8 cellular contexts compared by ENCODE assay signal in the genomic region with DNA sequence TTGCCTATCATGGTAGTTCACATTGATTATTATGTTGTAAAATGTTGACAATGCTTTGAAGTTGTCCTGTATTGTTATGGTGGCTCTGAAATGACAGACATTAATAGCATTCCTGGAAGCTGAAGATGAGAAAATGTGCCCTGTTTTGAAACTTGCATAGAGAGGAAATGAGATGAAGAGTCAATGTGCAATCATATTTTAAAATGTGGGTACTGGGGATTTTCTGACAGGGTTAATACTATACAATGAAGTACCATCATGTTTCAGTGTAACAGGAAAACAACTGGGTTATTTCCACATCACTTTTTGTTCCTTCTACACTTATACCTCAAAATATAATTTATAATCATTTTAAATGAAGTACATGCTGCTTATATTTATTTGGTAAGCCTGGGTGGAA. TPM values are rescaled to one million over a fixed set of nuclear protein-coding genes. Genes with fewer than 3 reads are reported as not detected.
A peak's percentile ranks its signal among the peaks of the same experiment; 100 is the strongest.
DNase-seq lines count a peak whose midpoint lies in the region; ATAC-seq, FAIRE-seq and TF ChIP-seq lines count a peak whose summit lies in the region.

No MANE protein-coding gene starts in this region.

- H3K27me3 Mint-ChIP-seq in mesothelial cell of epicardium (ENCODE audit: low read depth), result no peaks in the 10 kb centered on the region

- in situ Hi-C loops in HepG2 (cut with HindIII; ENCODE audit: extremely low pct_ligation_motif_present, low pct_unique_long_range_greater_than_20kb), result no loop called here

- POLR2A ChIA-PET in HepG2 (lab: Yijun Ruan, JAX), result no interaction called here

- BruUV-seq in HepG2 (replicated peaks; lab: Mats Ljungman, UMichigan), result no TSS peak

- TF ChIP-seq POLR2A in HepG2 (IDR thresholded peaks at IDR 0.05; ENCODE audit: insufficient read depth in 1 of 2, low read depth in 2 of 2, low read length in 2 of 2), result no peak
- TF ChIP-seq POLR2A in breast epithelium (IDR thresholded peaks at IDR 0.05), result no peak
- TF ChIP-seq POLR2A in uterus (IDR thresholded peaks at IDR 0.05), result no peak

- no peaks in the 10 kb centered on the region for H3K79me2 ChIP-seq in HepG2 (ENCODE audit: insufficient read depth, low read length)

- H3K36me3 ChIP-seq in liver (ENCODE audit: control insufficient read depth in 4 of 4, insufficient read depth in 3 of 4, low read depth in 1 of 4, low read length in 3 of 4) (no peaks in the 10 kb centered on the region), HepG2 (replicated peaks in 1 of 2; ENCODE audit: control insufficient read depth in 1 of 2, insufficient read depth in 2 of 2, low read length in 2 of 2) (no peaks in the 10 kb centered on the region), breast epithelium (no peaks in the 10 kb centered on the region), uterus (no peaks in the 10 kb centered on the region)

- H3K27me3 ChIP-seq in liver (ENCODE audit: control insufficient read depth in 4 of 4, insufficient read depth in 4 of 4, low read length in 3 of 4), result peaks cover 0 to 11% (median under 1%) of the 10 kb centered on the region in 4 donors
- peaks cover 0 to 8% of the 10 kb centered on the region in 2 experiments; a peak in 1 of 5 replicates for H3K27me3 ChIP-seq in HepG2 (ENCODE audit: control insufficient read depth in 1 of 2, insufficient read depth in 2 of 2, low read length in 2 of 2)
- H3K27me3 ChIP-seq in breast epithelium, result no peaks in the 10 kb centered on the region
- no peaks in the 10 kb centered on the region for H3K27me3 ChIP-seq in uterus

- H3K27ac ChIP-seq in liver (ENCODE audit: low read depth in 1 of 2, low read length in 2 of 2) (peak overlapping the region; percentile 0 to 31), HepG2 (ENCODE audit: extremely low read length, insufficient read depth, low read length) (no peak overlapping the region), breast epithelium (peak overlapping the region; percentile 88 to 94), uterus (peak overlapping the region; percentile 89 to 92)

- ATAC-seq in HepG2 (no peak), GM19023 (IDR thresholded peaks at IDR 0.05; ENCODE audit: unreplicated experiment) (no peak), HG03469 (IDR thresholded peaks at IDR 0.05; ENCODE audit: unreplicated experiment) (no peak)

- no peaks in the 10 kb centered on the region for H4K20me1 ChIP-seq in HepG2 (ENCODE audit: insufficient read depth, low read length)

- intact Hi-C loops in HepG2 (cut with micrococcal nuclease; ENCODE audit: unreplicated experiment) (no loop called here), breast epithelium (cut with DNase I; ENCODE audit: low total_unique reads) (loop anchor here (5.0 kb wide), 1 partner anchor 474 kb away; no protein-coding TSS in a partner anchor), uterus (cut with DNase I; ENCODE audit: low total_unique reads) (no loop called here)

- H3K4me3 ChIP-seq in liver (ENCODE audit: low read depth in 1 of 3, low read length in 3 of 3), result peak overlapping the region in 2 of 3 donors; percentile 20 to 48
- H3K4me3 ChIP-seq in HepG2 (replicated peaks in 1 of 3; ENCODE audit: insufficient read depth in 1 of 3, low read depth in 2 of 3, low read length in 3 of 3), result no peak overlapping the region
- H3K4me3 ChIP-seq in breast epithelium, result peak overlapping the region; percentile 61 to 81 (median 65)
- H3K4me3 ChIP-seq in uterus, result peak overlapping the region; percentile 44 to 56

- TF ChIP-seq RAD21 in liver (IDR thresholded peaks at IDR 0.05) (no peak), HepG2 (CRISPR knock-in tag; IDR thresholded peaks at IDR 0.05) (no peak)

- no peak for TF ChIP-seq EP300 in HepG2 (IDR thresholded peaks at IDR 0.05; ENCODE audit: low read depth in 2 of 2, low read length in 2 of 2)
- TF ChIP-seq EP300 in HepG2 (CRISPR knock-in tag; IDR thresholded peaks at IDR 0.05; ENCODE audit: borderline replicate concordance), result no peak

- no peak overlapping the region for H3K4me2 ChIP-seq in HepG2 (ENCODE audit: low read depth, low read length)

- H3K4me1 Mint-ChIP-seq in mesothelial cell of epicardium, result peaks cover 74% of the 10 kb centered on the region

- H3K9ac ChIP-seq in liver (ENCODE audit: low read depth in 1 of 2, low read length in 2 of 2), result peak overlapping the region; percentile 8 to 42
- no peak overlapping the region for H3K9ac ChIP-seq in HepG2 (ENCODE audit: insufficient read depth, low read depth, low read length)

- H3K36me3 Mint-ChIP-seq in mesothelial cell of epicardium, result no peaks in the 10 kb centered on the region

- H2AFZ ChIP-seq in HepG2 (ENCODE audit: low read length), result no peak overlapping the region

- no peaks in the 10 kb centered on the region for H3K9me3 ChIP-seq in liver (ENCODE audit: control insufficient read depth in 4 of 4, low read length in 3 of 4)
- H3K9me3 ChIP-seq in HepG2 (ENCODE audit: low read length), result no peaks in the 10 kb centered on the region
- H3K9me3 ChIP-seq in breast epithelium, result no peaks in the 10 kb centered on the region
- H3K9me3 ChIP-seq in uterus, result no peaks in the 10 kb centered on the region

- CTCF ChIA-PET in HepG2 (lab: Yijun Ruan, JAX; ENCODE audit: low intra/inter-chr PET ratio, low total read pairs), result no interaction called here

- FAIRE-seq in HepG2 (lab: Jason Lieb, UNC), result no peak

- H3K27ac Mint-ChIP-seq in mesothelial cell of epicardium, result peak overlapping the region; percentile 95

- TF ChIP-seq CTCF in liver (IDR thresholded peaks at IDR 0.05; ENCODE audit: low read depth, low read length, missing input control) (no peak), HepG2 (CRISPR knock-in tag; IDR thresholded peaks at IDR 0.05) (no peak), breast epithelium (IDR thresholded peaks at IDR 0.05) (no peak), mesothelial cell of epicardium (IDR thresholded peaks at IDR 0.05; ENCODE audit: unreplicated experiment) (no peak), uterus (IDR thresholded peaks at IDR 0.05) (no peak)

- H3K4me3 Mint-ChIP-seq in mesothelial cell of epicardium, result peak overlapping the region; percentile 90

- DNase-seq in HepG2 (ENCODE audit: low spot score) (no peak), breast epithelium (ENCODE audit: low spot score in 2 of 2) (no peak), mesothelial cell of epicardium (ENCODE audit: low spot score in 2 of 2, unreplicated experiment in 2 of 2) (no peak), uterus (no peak), germinal center (ENCODE audit: low spot score) (no peak)

- H3K4me1 ChIP-seq in liver (ENCODE audit: control insufficient read depth in 4 of 4, insufficient read depth in 4 of 4, low read length in 3 of 4) (peaks cover 0 to 12% (median 3%) of the 10 kb centered on the region in 4 donors), HepG2 (ENCODE audit: insufficient read depth, low read length) (no peaks in the 10 kb centered on the region), breast epithelium (no peaks in the 10 kb centered on the region), uterus (peaks cover 0 to 9% of the 10 kb centered on the region in 2 donors)

- H3K9me3 Mint-ChIP-seq in mesothelial cell of epicardium, result no peaks in the 10 kb centered on the region

TF ChIP-seq in liver, 16 proteins besides CTCF, POLR2A, EP300 and RAD21 (continues in another document):
- no peak for TF ChIP-seq FOXA1 (IDR thresholded peaks at IDR 0.05)

TF ChIP-seq in HepG2, 621 proteins besides CTCF, POLR2A, EP300 and RAD21:
- no peak for TF ChIP-seq CEBPB (IDR thresholded peaks at IDR 0.05; ENCODE audit: borderline replicate concordance, low read depth, low read length)

RNA-seq across cellular contexts. Expression of a gene that starts 2.9 kb away (rescaled TPM):
- total RNA-seq in liver, result 10 to 100 TPM in 1 of 2 donors, 1 to 10 TPM in 1; 6.8 to 14.9 TPM
- polyA plus RNA-seq in liver, result 10 to 100 TPM in 1 of 2 donors, 1 to 10 TPM in 1; 1.2 to 11.9 TPM
- total RNA-seq in HepG2 (2016; rRNA removed; fragmentation: Illumina TruSeq; extraction: Trizol), result not detected in 2 replicates
- total RNA-seq in HepG2 (2016; cell fraction: cytosol; rRNA removed; fragmentation: Illumina TruSeq; extraction: Trizol; ENCODE audit: low read depth), result not detected in 2 replicates
- 0.02 TPM in 1 of 2 replicates, not detected in the other for total RNA-seq in HepG2 (2016; cell fraction: insoluble cytoplasmic fraction; rRNA removed; fragmentation: Illumina TruSeq; extraction: Trizol)
- total RNA-seq in HepG2 (2016; cell fraction: membrane; rRNA removed; fragmentation: Illumina TruSeq; extraction: Trizol), result not detected in 2 replicates
- not detected in 2 replicates for total RNA-seq in HepG2 (2016; cell fraction: nucleus; rRNA removed; fragmentation: Illumina TruSeq; extraction: Trizol)
- not detected in 2 replicates for polyA plus RNA-seq in HepG2 (2011; rRNA removed)
- 0.05 TPM in 1 of 2 replicates, not detected in the other for polyA plus RNA-seq in HepG2 (2011; cell fraction: cytosol; rRNA removed)
- not detected in 2 replicates for polyA plus RNA-seq in HepG2 (2011; cell fraction: nucleus; rRNA removed)
- 0.05 TPM in 1 of 2 replicates, not detected in the other for polyA plus RNA-seq in HepG2 (2012)
- not detected in 2 replicates for polyA plus RNA-seq in HepG2 (2016; cell fraction: cytosol; fragmentation: Illumina TruSeq; extraction: Trizol; ENCODE audit: low read depth)
- not detected in 2 replicates for polyA plus RNA-seq in HepG2 (2016; cell fraction: insoluble cytoplasmic fraction; fragmentation: Illumina TruSeq; extraction: Trizol; ENCODE audit: low read depth)
- not detected in 2 replicates for polyA plus RNA-seq in HepG2 (2016; cell fraction: membrane; fragmentation: Illumina TruSeq; extraction: Trizol; ENCODE audit: low read depth)
- polyA plus RNA-seq in HepG2 (2016; cell fraction: nucleus; fragmentation: Illumina TruSeq; extraction: Trizol; ENCODE audit: insufficient read depth, low read depth), result not detected in 2 replicates
- polyA minus RNA-seq in HepG2 (2011; rRNA and poly(A)+ RNA removed; ENCODE audit: low replicate concordance), result 18.6 TPM in 1 of 2 replicates, not detected in the other
- not detected in 2 replicates for polyA minus RNA-seq in HepG2 (2011; cell fraction: cytosol; rRNA and poly(A)+ RNA removed)
- polyA minus RNA-seq in HepG2 (2011; cell fraction: nucleus; rRNA and poly(A)+ RNA removed), result 0.50 and 0.52 TPM in 2 replicates
- total RNA-seq in breast epithelium, result 100 to 1,000 TPM in 2 of 3 donors, 10 to 100 TPM in 1; 48.4 to 117 (median 103) TPM
- 42.5 to 46.3 TPM (median 45.4 TPM) in 3 replicates for total RNA-seq in mesothelial cell of epicardium
- 100 to 1,000 TPM in 1 of 4 donors, 10 to 100 TPM in 3; 45.9 to 113 (median 75.4) TPM for total RNA-seq in uterus

Comparison
In these comparisons a context has a peak if more than half of its experiments do, and no peak if none do; other contexts are left out.
1. H3K4me3 ChIP-seq: peak in liver (2 of 3), breast epithelium (3 of 3) and uterus (2 of 2); none in HepG2 (0 of 3).
2. RNA of a gene that starts 2.9 kb away (total RNA-seq): 48.4 to 117 TPM in breast epithelium, 45.9 to 113 TPM in uterus, 42.5 to 46.3 TPM in mesothelial cell of epicardium and 6.8 to 14.9 TPM in liver; 0.02 TPM in HepG2; every median in the first group is over 4 times any median in the second.